Comparison of ENCODE assay signal across 23 cellular contexts in the genomic region with DNA sequence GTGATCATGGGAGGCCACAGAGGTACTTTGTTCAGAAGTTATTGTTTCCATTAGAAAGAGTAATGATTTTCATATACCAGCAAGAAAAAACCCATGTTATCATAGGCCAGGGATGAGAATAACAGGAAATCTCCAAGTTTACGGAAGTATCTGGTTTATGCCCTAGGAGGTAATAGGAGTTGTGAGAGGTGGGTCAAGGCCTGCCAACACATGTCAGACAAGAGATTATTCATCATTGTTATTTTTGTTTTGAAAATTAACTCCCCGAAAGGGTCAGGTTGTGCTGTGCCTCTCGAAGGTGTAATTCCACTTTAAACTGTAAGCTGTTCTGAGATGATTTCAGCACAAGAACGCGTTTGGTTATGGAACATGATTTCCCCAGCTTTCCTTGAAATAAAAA.
"Had no signal": no experiment of that assay in that cellular context is flagged by ENCODE, and none has a peak within 500 bp of the region (broad histone marks: within the 10 kb centered on the region; RNA-seq: fewer than 3 reads in every experiment).

No MANE protein-coding gene starts in this region.

- H3K4me3 ChIP-seq: coronary artery, esophagus muscularis mucosa, gastrocnemius medialis, heart right ventricle, left lung, lower lobe of right lung, mucosa of descending colon had no signal

- H3K27ac Mint-ChIP-seq: effector memory CD8-positive, alpha-beta T cell; endodermal cell; immature natural killer cell; mesothelial cell of epicardium; naive thymus-derived CD8-positive, alpha-beta T cell had no signal

- H3K36me3 ChIP-seq: esophagus muscularis mucosa, gastrocnemius medialis, heart right ventricle, left lung, lower lobe of right lung had no signal

- ATAC-seq: effector memory CD8-positive, alpha-beta T cell; gastrocnemius medialis; heart right ventricle; left cardiac atrium; left lung; left ventricle myocardium superior; lower lobe of right lung; mucosa of descending colon; naive thymus-derived CD8-positive, alpha-beta T cell had no signal

- FAIRE-seq: colon, endometrium had no signal

- DNase-seq: effector CD8-positive, alpha-beta T cell; effector memory CD8-positive, alpha-beta T cell; endodermal cell; foreskin melanocyte; gastrocnemius medialis; glutamatergic neuron; heart right ventricle; hippocampal formation; immature natural killer cell; islet precursor cell; left cardiac atrium; left lung; left ventricle myocardium superior; lower lobe of right lung; mesenchymal stem cell; mucosa of descending colon; naive B cell; naive thymus-derived CD8-positive, alpha-beta T cell had no signal

- H3K27me3 ChIP-seq: gastrocnemius medialis, heart right ventricle, left lung had no signal

- H3K4me1 ChIP-seq: esophagus muscularis mucosa, heart right ventricle, left lung, lower lobe of right lung had no signal

- H3K4me1 Mint-ChIP-seq: endodermal cell, immature natural killer cell, mesothelial cell of epicardium, naive B cell had no signal

- H3K27ac ChIP-seq: coronary artery, esophagus muscularis mucosa, gastrocnemius medialis, heart right ventricle, left lung, lower lobe of right lung had no signal

- H3K36me3 Mint-ChIP-seq: immature natural killer cell; mesothelial cell of epicardium; naive B cell; naive thymus-derived CD8-positive, alpha-beta T cell had no signal

- H3K9me3 ChIP-seq: esophagus muscularis mucosa, gastrocnemius medialis, heart right ventricle, left lung, lower lobe of right lung, mucosa of descending colon had no signal

- H3K4me3 Mint-ChIP-seq: effector memory CD8-positive, alpha-beta T cell; endodermal cell; immature natural killer cell; mesothelial cell of epicardium; naive B cell; naive thymus-derived CD8-positive, alpha-beta T cell had no signal

- H3K9me3 Mint-ChIP-seq: effector memory CD8-positive, alpha-beta T cell; endodermal cell; immature natural killer cell; mesothelial cell of epicardium; naive B cell; naive thymus-derived CD8-positive, alpha-beta T cell had no signal
